Comparison of ENCODE assay signal across 28 cellular contexts in genomic region chr17:35842239-35842638, GRCh38. TPM values are rescaled to one million over a fixed set of nuclear protein-coding genes. Genes with fewer than 3 reads are reported as not detected.
"Had no signal": no experiment of that assay in that cellular context is flagged by ENCODE, and none has a peak within 500 bp of the region (broad histone marks: within the 10 kb centered on the region; RNA-seq: fewer than 3 reads in every experiment).

No MANE protein-coding gene starts in this region.

- H3K9me3 ChIP-seq: ascending aorta, esophagus muscularis mucosa, gastrocnemius medialis, heart left ventricle, lower lobe of right lung, mucosa of descending colon, sigmoid colon, testis, uterus had no signal

- H3K36me3 ChIP-seq: uterus had no signal

- H3K4me3 Mint-ChIP-seq: neural progenitor cell had no signal

- H3K4me1 ChIP-seq: ascending aorta, gastrocnemius medialis, lower lobe of right lung, neural progenitor cell, sigmoid colon, testis, uterus had no signal

- H3K4me3 ChIP-seq: ascending aorta, esophagus muscularis mucosa, gastrocnemius medialis, heart left ventricle, lower lobe of right lung, mucosa of descending colon, neural progenitor cell, sigmoid colon, testis, uterus had no signal

- H3K27ac ChIP-seq: ascending aorta, esophagus muscularis mucosa, gastrocnemius medialis, heart left ventricle, lower lobe of right lung, neural progenitor cell, sigmoid colon, testis, uterus had no signal

- H3K4me1 Mint-ChIP-seq: neural progenitor cell had no signal

- H3K27ac Mint-ChIP-seq: activated T-helper 2 cell treated with anti-CD3 and anti-CD28 coated beads, Interferon-gamma antibody, Interleukin-2, Interleukin-4, amounts not matched to agents 10 μg/mL and 5 μg/mL and 100 μg/mL, durations not matched to agents 14 hours and 24 hours and 36 hours; neural progenitor cell had no signal

- ATAC-seq: gastrocnemius medialis, lower lobe of right lung, mucosa of descending colon, SK-N-SH treated with all-trans-retinoic acid at 6 μM for 48 hours had no signal

- H3K27me3 ChIP-seq: ascending aorta, brain microvascular endothelial cell, esophagus muscularis mucosa, gastrocnemius medialis, heart left ventricle, neural progenitor cell, sigmoid colon, testis, uterus had no signal

- H3K9me3 Mint-ChIP-seq: activated T-helper 2 cell treated with anti-CD3 and anti-CD28 coated beads, Interferon-gamma antibody, Interleukin-2, Interleukin-4, amounts not matched to agents 10 μg/mL and 5 μg/mL and 100 μg/mL, durations not matched to agents 14 hours and 24 hours and 36 hours; neural progenitor cell had no signal

- DNase-seq: activated CD4-positive, alpha-beta T cell treated with anti-CD3 and anti-CD28 coated beads, Interleukin-2, amount 50 U/mL, for 4 hours; activated CD4-positive, CD25-positive, alpha-beta regulatory T cell treated with anti-CD3 and anti-CD28 coated beads, Interleukin-2, amount 50 U/mL, for 72 hours; activated naive CD4-positive, alpha-beta T cell; central memory CD4-positive, alpha-beta T cell; effector memory CD4-positive, alpha-beta T cell; gastrocnemius medialis; heart left ventricle; lower lobe of right lung; mesendoderm; mucosa of descending colon; retina; sigmoid colon; stimulated activated CD4-positive, alpha-beta T cell treated with anti-CD3 and anti-CD28 coated beads, Interleukin-2, amount 100 ng/mL, for 48 hours; stimulated activated CD8-positive, alpha-beta memory T cell treated with anti-CD3 and anti-CD28 coated beads, Interleukin-4, amount 100 ng/mL, for 48 hours; stimulated activated naive CD4-positive, alpha-beta T cell; testis; trophoblast cell; uterus had no signal

RNA-seq across cellular contexts. Expression of gene HEATR9, which starts 26.5 kb away (rescaled TPM):
- total RNA-seq: ascending aorta, dermis microvascular lymphatic vessel endothelial cell, gastrocnemius medialis, mucosa of descending colon, omental fat pad, sigmoid colon, uterus had no signal
- polyA plus RNA-seq: heart left ventricle, keratinocyte had no signal

RNA-seq across cellular contexts. Expression of gene MMP28, which starts 46.8 kb away (rescaled TPM):
- total RNA-seq: activated T-helper 2 cell treated with anti-CD3 and anti-CD28 coated beads, Interferon-gamma antibody, Interleukin-2, Interleukin-4, amounts not matched to agents 10 μg/mL and 5 μg/mL and 100 μg/mL, durations not matched to agents 14 hours and 24 hours and 36 hours; T-helper 2 cell treated with Interferon-gamma antibody and Interleukin-4, amounts not matched to agents 100 ng/mL and 5 ng/mL, for 36 hours had no signal
